11 cellular contexts compared by ENCODE assay signal in the genomic region with DNA sequence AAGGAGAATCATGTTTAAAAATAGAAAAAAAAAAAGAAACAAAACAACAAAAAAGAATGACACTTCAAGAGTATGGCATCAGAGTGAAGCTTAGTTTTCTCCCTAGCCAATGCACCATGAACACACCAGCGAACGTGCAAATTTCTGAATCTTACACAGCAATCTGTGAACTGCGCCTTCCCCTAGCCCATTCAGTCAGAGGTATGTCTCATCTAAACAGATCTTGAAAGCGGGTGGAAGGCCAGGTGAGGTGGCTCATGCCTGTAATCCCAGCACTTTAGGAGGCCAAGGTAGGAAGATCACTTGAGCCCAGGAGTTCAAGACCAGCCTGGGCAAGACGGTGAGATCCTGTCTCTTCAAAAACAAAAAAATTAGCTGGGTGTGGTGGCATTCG.
DNase-seq lines count a peak whose midpoint lies in the region; ATAC-seq and TF ChIP-seq lines count a peak whose summit lies in the region.
"Had no signal": no experiment of that assay in that cellular context is flagged by ENCODE, and none has a peak within 500 bp of the region (broad histone marks: within the 10 kb centered on the region; RNA-seq: fewer than 3 reads in every experiment).

No MANE protein-coding gene starts in this region.

- no peak overlapping the region for H2AFZ ChIP-seq in SK-N-SH (ENCODE audit: low read depth)

- WGBS in SK-N-SH (ENCODE audit: low lambda C conversion rate): 88% methylated on average over 6 of the region's 6 CpGs
- 57 to 58% methylated on average over 6 of the region's 6 CpGs for WGBS in heart right ventricle, 2 donors
- 90% methylated on average over 6 of the region's 6 CpGs for WGBS in prostate gland

- intact Hi-C loops in heart right ventricle (cut with DNase I): loop anchor here in 8 of 10 donors (1.0 to 10.0 kb wide), 11 partner anchors 36 to 166 kb away; partner anchors contain the start of genes MICAL3 (in 4 of the 8) and PEX26 (in 4 of the 8)
- intact Hi-C loops in prostate gland (cut with DNase I): loop anchor here (2.0 to 10.0 kb wide), 3 partner anchors 63 to 113 kb away; partner anchors contain the start of gene MICAL3
- intact Hi-C loops in vagina (cut with DNase I): no loop called here

- no peak for TF ChIP-seq RAD21 in SK-N-SH (IDR thresholded peaks at IDR 0.05; ENCODE audit: low read length)

- H3K79me2 ChIP-seq in SK-N-SH (ENCODE audit: insufficient read depth): peaks cover 86% of the 10 kb centered on the region

- TF ChIP-seq EP300 in SK-N-SH (IDR thresholded peaks at IDR 0.05; ENCODE audit: borderline replicate concordance in 1 of 2, low read depth in 1 of 2, low read length in 1 of 2): no peak

- TF ChIP-seq POLR2A in prostate gland (IDR thresholded peaks at IDR 0.05) (no peak), vagina (IDR thresholded peaks at IDR 0.05) (no peak)

- ATAC-seq in SK-N-SH treated with all-trans-retinoic acid at 6 μM for 48 hours (no peak), heart right ventricle (peak in 2 of 8 donors; percentile 0 to 1), GM19023 (IDR thresholded peaks at IDR 0.05; ENCODE audit: unreplicated experiment) (no peak), GM18868 (IDR thresholded peaks at IDR 0.05; ENCODE audit: unreplicated experiment) (no peak)

- peak overlapping the region; percentile 40; the same call in 1 of the 2 replicates for H3K9ac ChIP-seq in SK-N-SH

- no peaks in the 10 kb centered on the region for H3K9me2 ChIP-seq in SK-N-SH

- peaks cover 2 to 10% of the 10 kb centered on the region in 2 experiments for H3K36me3 ChIP-seq in SK-N-SH (replicated peaks in 1 of 2; ENCODE audit: control insufficient read depth in 1 of 2, insufficient read depth in 2 of 2, low read length in 1 of 2)
- peaks cover 0 to 13% (median 3%) of the 10 kb centered on the region in 9 donors for H3K36me3 ChIP-seq in heart right ventricle
- H3K36me3 ChIP-seq in prostate gland: no peaks in the 10 kb centered on the region
- peaks cover 0 to 1% of the 10 kb centered on the region in 2 donors for H3K36me3 ChIP-seq in vagina

- H3K4me2 ChIP-seq in SK-N-SH: peak overlapping the region; percentile 76

- H3K9me3 ChIP-seq in SK-N-SH (no peaks in the 10 kb centered on the region), heart right ventricle (no peaks in the 10 kb centered on the region), prostate gland (no peaks in the 10 kb centered on the region), vagina (no peaks in the 10 kb centered on the region)

- TF ChIP-seq CTCF in SK-N-SH (IDR thresholded peaks at IDR 0.05): no peak
- no peak for TF ChIP-seq CTCF in heart right ventricle (IDR thresholded peaks at IDR 0.05)
- TF ChIP-seq CTCF in prostate gland (IDR thresholded peaks at IDR 0.05): no peak
- no peak for TF ChIP-seq CTCF in vagina (IDR thresholded peaks at IDR 0.05)

- H3K27ac ChIP-seq in SK-N-SH (ENCODE audit: low read depth in 2 of 2, low read length in 1 of 2): peak overlapping the region; percentile 60 to 94
- peak overlapping the region; percentile 79 to 96 (median 85) for H3K27ac ChIP-seq in heart right ventricle
- peak overlapping the region; percentile 34 to 51 for H3K27ac ChIP-seq in prostate gland
- peak overlapping the region; percentile 73 for H3K27ac ChIP-seq in vagina
- H3K27ac ChIP-seq: 22Rv1 had no signal

- peaks cover 27% of the 10 kb centered on the region for H4K20me1 ChIP-seq in SK-N-SH (ENCODE audit: insufficient read depth)

- H3K27me3 ChIP-seq in SK-N-SH (ENCODE audit: insufficient read depth): no peaks in the 10 kb centered on the region
- no peaks in the 10 kb centered on the region for H3K27me3 ChIP-seq in heart right ventricle
- no peaks in the 10 kb centered on the region for H3K27me3 ChIP-seq in prostate gland (replicated peaks; ENCODE audit: insufficient read depth)
- H3K27me3 ChIP-seq in vagina: no peaks in the 10 kb centered on the region

- peaks cover 20 to 33% of the 10 kb centered on the region in 2 experiments for H3K4me1 ChIP-seq in SK-N-SH (ENCODE audit: control insufficient read depth in 1 of 2, insufficient read depth in 2 of 2, low read depth in 1 of 2, low read length in 1 of 2)
- H3K4me1 ChIP-seq in heart right ventricle: peaks cover 17 to 99% (median 68%) of the 10 kb centered on the region in 9 donors
- peaks cover 6% of the 10 kb centered on the region for H3K4me1 ChIP-seq in prostate gland (replicated peaks)
- H3K4me1 ChIP-seq in vagina: peaks cover 35% of the 10 kb centered on the region

- POLR2A ChIA-PET in SK-N-SH (lab: Yijun Ruan, JAX): no interaction called here

- peaks cover 28% of the 10 kb centered on the region for H3F3A ChIP-seq in SK-N-SH (replicated peaks; ENCODE audit: insufficient read depth)

- H3K4me3 ChIP-seq in SK-N-SH (ENCODE audit: low read depth in 2 of 2, low read length in 1 of 2) (peak overlapping the region in 1 of 2 experiments; percentile 57; a peak in 2 of 4 replicates), heart right ventricle (no peak overlapping the region), prostate gland (no peak overlapping the region), vagina (no peak overlapping the region)

- DNase-seq in SK-N-SH (no peak), heart right ventricle (no peak), prostate gland (ENCODE audit: low spot score) (no peak), vagina (ENCODE audit: extremely low spot score in 2 of 2) (no peak), MV-4-11 (lab: John Stamatoyannopoulos, UW) (no peak)
- DNase-seq: DMS153, Karpas-422 had no signal

- CTCF ChIA-PET in SK-N-SH (lab: Yijun Ruan, JAX): interaction anchor here (0.8 to 4.4 kb wide), 8 partner anchors 9 to 165 kb away, joined by 3 to 58 read pairs (median 9); partner anchors contain the start of genes MICAL3 and PEX26

TF ChIP-seq in SK-N-SH, 30 proteins besides CTCF, POLR2A, EP300 and RAD21 (continues in another document):
- TF ChIP-seq RFX5 (IDR thresholded peaks at IDR 0.05; ENCODE audit: low read length) (no peak), POLR2AphosphoS5 (IDR thresholded peaks at IDR 0.05; ENCODE audit: low read depth, low read length) (no peak), YY1 (IDR thresholded peaks at IDR 0.05; ENCODE audit: low read depth) (no peak)
- TF ChIP-seq, protein P1, sequence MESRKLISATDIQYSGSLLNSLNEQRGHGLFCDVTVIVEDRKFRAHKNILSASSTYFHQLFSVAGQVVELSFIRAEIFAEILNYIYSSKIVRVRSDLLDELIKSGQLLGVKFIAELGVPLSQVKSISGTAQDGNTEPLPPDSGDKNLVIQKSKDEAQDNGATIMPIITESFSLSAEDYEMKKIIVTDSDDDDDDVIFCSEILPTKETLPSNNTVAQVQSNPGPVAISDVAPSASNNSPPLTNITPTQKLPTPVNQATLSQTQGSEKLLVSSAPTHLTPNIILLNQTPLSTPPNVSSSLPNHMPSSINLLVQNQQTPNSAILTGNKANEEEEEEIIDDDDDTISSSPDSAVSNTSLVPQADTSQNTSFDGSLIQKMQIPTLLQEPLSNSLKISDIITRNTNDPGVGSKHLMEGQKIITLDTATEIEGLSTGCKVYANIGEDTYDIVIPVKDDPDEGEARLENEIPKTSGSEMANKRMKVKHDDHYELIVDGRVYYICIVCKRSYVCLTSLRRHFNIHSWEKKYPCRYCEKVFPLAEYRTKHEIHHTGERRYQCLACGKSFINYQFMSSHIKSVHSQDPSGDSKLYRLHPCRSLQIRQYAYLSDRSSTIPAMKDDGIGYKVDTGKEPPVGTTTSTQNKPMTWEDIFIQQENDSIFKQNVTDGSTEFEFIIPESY (IDR thresholded peaks at IDR 0.05; ENCODE audit: borderline replicate concordance, low read depth): no peak

TF ChIP-seq in SK-N-SH treated with all-trans-retinoic acid at 6 μM for 48 hours, 23 proteins besides CTCF, POLR2A, EP300 and RAD21:
- no peak for TF ChIP-seq CSDC2 (CRISPR knock-in tag; IDR thresholded peaks at IDR 0.05)
